9 cellular contexts compared by ENCODE assay signal in the genomic region with DNA sequence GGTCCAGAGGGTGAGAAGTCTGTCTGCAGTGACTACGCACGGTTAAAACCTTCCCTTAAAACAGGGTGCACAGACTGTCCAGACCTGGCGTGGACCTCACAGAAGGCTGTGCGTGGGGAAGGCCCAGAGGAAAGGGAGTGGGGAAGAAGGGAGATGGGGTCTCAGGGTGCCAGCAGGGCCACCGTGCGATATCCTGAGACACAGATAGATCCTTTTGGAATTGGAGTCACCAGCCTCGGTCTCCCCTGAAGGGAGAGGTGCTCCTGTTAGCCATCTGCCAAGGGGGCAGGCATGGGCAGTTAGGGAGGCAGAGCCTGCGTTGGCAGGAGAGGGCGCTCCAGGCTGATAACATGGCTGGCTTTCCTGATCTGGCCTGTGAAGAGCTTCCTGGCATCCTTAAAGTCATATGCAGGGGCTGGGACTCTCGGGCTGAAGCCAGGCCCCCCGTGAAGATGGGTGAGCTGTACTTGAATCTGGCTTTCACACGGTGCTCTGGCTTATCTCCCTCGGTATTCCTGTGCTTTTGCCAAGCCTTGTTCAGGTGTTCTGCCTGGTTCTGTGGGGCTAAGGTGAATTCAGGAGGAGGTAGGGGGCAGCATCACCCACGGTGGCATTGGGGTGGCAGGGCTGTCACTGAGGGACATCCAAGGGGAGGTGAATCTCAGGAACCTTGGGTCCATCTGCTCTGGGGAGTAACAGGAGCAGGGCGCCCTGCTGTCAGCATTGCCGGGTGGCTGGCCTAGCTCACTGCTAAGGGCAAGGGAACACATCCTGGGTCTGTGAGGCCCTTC.
DNase-seq lines count a peak whose midpoint lies in the region; ATAC-seq and TF ChIP-seq lines count a peak whose summit lies in the region.
"Had no signal": no experiment of that assay in that cellular context is flagged by ENCODE, and none has a peak within 500 bp of the region (broad histone marks: within the 10 kb centered on the region; RNA-seq: fewer than 3 reads in every experiment).

No MANE protein-coding gene starts in this region.

- peaks cover 2% of the 10 kb centered on the region for H3K27me3 Mint-ChIP-seq in activated CD4-positive, alpha-beta T cell treated with anti-CD3 and anti-CD28 coated beads for 36 hours
- H3K27me3 Mint-ChIP-seq: activated CD4-positive, alpha-beta T cell treated with anti-CD3 and anti-CD28 coated beads, Interleukin-2, amount 10 ng/mL, durations not matched to agents 24 days and 14 days had no signal

- TF ChIP-seq CTCF in left ventricle myocardium inferior (IDR thresholded peaks at IDR 0.05; ENCODE audit: borderline replicate concordance) (peak; percentile 75), thyroid gland (IDR thresholded peaks at IDR 0.05) (peak in 4 of 6 experiments; percentile 47 to 63 (median 58)), GM10248 (IDR thresholded peaks at IDR 0.05; ENCODE audit: control extremely low read depth, extremely low read depth, low read depth, missing control alignments) (no peak)

- H3K36me3 ChIP-seq in left ventricle myocardium inferior (no peaks in the 10 kb centered on the region), thyroid gland (peaks cover 0 to 3% of the 10 kb centered on the region in 2 donors)

- H3K9me3 Mint-ChIP-seq in activated CD4-positive, alpha-beta T cell treated with anti-CD3 and anti-CD28 coated beads for 36 hours (ENCODE audit: low read depth) = no peaks in the 10 kb centered on the region
- H3K9me3 Mint-ChIP-seq: activated CD4-positive, alpha-beta T cell treated with anti-CD3 and anti-CD28 coated beads, Interleukin-2, amount 10 ng/mL, durations not matched to agents 24 days and 14 days had no signal

- H3K27ac ChIP-seq in left ventricle myocardium inferior (replicated peaks) = no peak overlapping the region
- peak overlapping the region; percentile 81 to 90 (median 85) for H3K27ac ChIP-seq in thyroid gland

- intact Hi-C loops in activated CD4-positive, alpha-beta T cell treated with anti-CD3 and anti-CD28 coated beads for 36 hours (cut with DNase I, micrococcal nuclease) = no loop called here
- intact Hi-C loops in left ventricle myocardium inferior (cut with micrococcal nuclease) (loop anchor here (10.0 kb wide), 1 partner anchor 307 kb away; no protein-coding TSS in a partner anchor), thyroid gland (cut with DNase I) (loop anchor here (5.0 to 10.0 kb wide), 3 partner anchors 187 to 380 kb away; no protein-coding TSS in a partner anchor)

- TF ChIP-seq POLR2A in thyroid gland (IDR thresholded peaks at IDR 0.05) = no peak

- CTCF ChIA-PET in activated CD4-positive, alpha-beta T cell treated with anti-CD3 and anti-CD28 coated beads for 36 hours (lab: Charles Lee) = interaction anchor here (0.6 to 1.1 kb wide), 3 partner anchors 9 to 407 kb away, joined by 3 read pairs; no protein-coding TSS in a partner anchor
- CTCF ChIA-PET in GM10248 (lab: Yijun Ruan, JAX) = interaction anchor here (1.0 to 1.4 kb wide), 2 partner anchors 10 to 307 kb away, joined by 4 to 6 read pairs; no protein-coding TSS in a partner anchor

- peak; percentile 25 for DNase-seq in activated CD4-positive, alpha-beta T cell treated with anti-CD3 and anti-CD28 coated beads for 36 hours
- DNase-seq in activated CD4-positive, alpha-beta T cell treated with anti-CD3 and anti-CD28 coated beads for 1 hour = no peak
- peak; percentile 63 for DNase-seq in SK-MEL-5 (ENCODE audit: low read depth, low spot score)
- peak; percentile 42 for DNase-seq in left ventricle myocardium inferior
- peak; percentile 76 to 80 for DNase-seq in thyroid gland
- no peak for DNase-seq in stimulated activated CD4-positive, alpha-beta T cell treated with anti-CD3 and anti-CD28 coated beads, Interleukin-4, amount 100 ng/mL, for 4 hours
- no peak for DNase-seq in GM10248 (ENCODE audit: extremely low spot score)
- DNase-seq: activated CD4-positive, alpha-beta T cell treated with anti-CD3 and anti-CD28 coated beads, Interleukin-2, amount 10 ng/mL, durations not matched to agents 24 days and 14 days had no signal

- H3K27me3 ChIP-seq in left ventricle myocardium inferior (ENCODE audit: low read depth) = no peaks in the 10 kb centered on the region
- H3K27me3 ChIP-seq in thyroid gland = no peaks in the 10 kb centered on the region

- POLR2A ChIA-PET in activated CD4-positive, alpha-beta T cell treated with anti-CD3 and anti-CD28 coated beads for 36 hours (lab: Charles Lee) = no interaction called here
- POLR2A ChIA-PET in GM10248 (lab: Yijun Ruan, JAX) = no interaction called here

- H3K4me3 ChIP-seq in left ventricle myocardium inferior (no peak overlapping the region), thyroid gland (replicated peaks in 1 of 3) (no peak overlapping the region)

- H3K4me3 Mint-ChIP-seq in activated CD4-positive, alpha-beta T cell treated with anti-CD3 and anti-CD28 coated beads for 36 hours = no peak overlapping the region
- H3K4me3 Mint-ChIP-seq: activated CD4-positive, alpha-beta T cell treated with anti-CD3 and anti-CD28 coated beads, Interleukin-2, amount 10 ng/mL, durations not matched to agents 24 days and 14 days had no signal

- no peaks in the 10 kb centered on the region for H3K4me1 Mint-ChIP-seq in activated CD4-positive, alpha-beta T cell treated with anti-CD3 and anti-CD28 coated beads for 36 hours
- H3K4me1 Mint-ChIP-seq: activated CD4-positive, alpha-beta T cell treated with anti-CD3 and anti-CD28 coated beads, Interleukin-2, amount 10 ng/mL, durations not matched to agents 24 days and 14 days had no signal

- in situ Hi-C loops in SK-MEL-5 (cut with HindIII; ENCODE audit: low pct_unique_long_range_greater_than_20kb, low sequenced_read_pairs) = no loop called here

- ATAC-seq in activated CD4-positive, alpha-beta T cell treated with anti-CD3 and anti-CD28 coated beads for 36 hours = no peak
- ATAC-seq in GM21381 (IDR thresholded peaks at IDR 0.05; ENCODE audit: unreplicated experiment) = no peak

- 57 to 62% methylated on average over 11 to 13 of the region's 16 CpGs for WGBS in thyroid gland, 2 donors

- no peaks in the 10 kb centered on the region for H3K36me3 Mint-ChIP-seq in activated CD4-positive, alpha-beta T cell treated with anti-CD3 and anti-CD28 coated beads for 36 hours (ENCODE audit: low read depth)

- no peak overlapping the region for H3K27ac Mint-ChIP-seq in activated CD4-positive, alpha-beta T cell treated with anti-CD3 and anti-CD28 coated beads for 36 hours
- H3K27ac Mint-ChIP-seq: activated CD4-positive, alpha-beta T cell treated with anti-CD3 and anti-CD28 coated beads, Interleukin-2, amount 10 ng/mL, durations not matched to agents 24 days and 14 days had no signal

- H3K4me1 ChIP-seq in left ventricle myocardium inferior (peaks cover 20% of the 10 kb centered on the region), thyroid gland (peaks cover 48 to 61% of the 10 kb centered on the region in 2 donors)

- H3K9me3 ChIP-seq in left ventricle myocardium inferior (replicated peaks) = no peaks in the 10 kb centered on the region
- H3K9me3 ChIP-seq in thyroid gland = no peaks in the 10 kb centered on the region

Comparison
In these comparisons a context has a peak if more than half of its experiments do, and no peak if none do; other contexts are left out.
1. DNase-seq: peak in activated CD4-positive, alpha-beta T cell treated with anti-CD3 and anti-CD28 coated beads for 36 hours (single experiment), SK-MEL-5 (single experiment), left ventricle myocardium inferior (single experiment) and thyroid gland (2 of 2); none in activated CD4-positive, alpha-beta T cell treated with anti-CD3 and anti-CD28 coated beads for 1 hour (single experiment), stimulated activated CD4-positive, alpha-beta T cell treated with anti-CD3 and anti-CD28 coated beads, Interleukin-4, amount 100 ng/mL, for 4 hours (0 of 2) and GM10248 (single experiment).
2. intact Hi-C loops: an anchor here in left ventricle myocardium inferior (10.0 kb wide) and thyroid gland (5.0 to 10.0 kb wide); none called in activated CD4-positive, alpha-beta T cell treated with anti-CD3 and anti-CD28 coated beads for 36 hours.